Comparison of ENCODE assay signal across 15 cellular contexts in genomic region chr15:47820780-47821319, GRCh38.
DNase-seq lines count a peak whose midpoint lies in the region; ATAC-seq and TF ChIP-seq lines count a peak whose summit lies in the region.
"Had no signal": no experiment of that assay in that cellular context is flagged by ENCODE, and none has a peak within 500 bp of the region (broad histone marks: within the 10 kb centered on the region; RNA-seq: fewer than 3 reads in every experiment).

No MANE protein-coding gene starts in this region.

- no TSS peak for BruUV-seq in PC-3 (replicated peaks; lab: Mats Ljungman, UMichigan)

- CTCF ChIA-PET in PC-3 (lab: Charles Lee), result no interaction called here

- H3K79me2 ChIP-seq in PC-3 (ENCODE audit: low read length), result no peaks in the 10 kb centered on the region

- no peaks in the 10 kb centered on the region for H4K20me1 ChIP-seq in PC-3 (ENCODE audit: low read length)

- no peak for TF ChIP-seq POLR2A in transverse colon (IDR thresholded peaks at IDR 0.05)

- H3K9ac ChIP-seq in PC-3 (ENCODE audit: low read length), result no peak overlapping the region

- no peaks in the 10 kb centered on the region for H3K36me3 ChIP-seq in PC-3 (ENCODE audit: low read depth, low read length)
- no peaks in the 10 kb centered on the region for H3K36me3 ChIP-seq in transverse colon

- H2AFZ ChIP-seq in PC-3 (ENCODE audit: low read length), result no peak overlapping the region

- no peaks in the 10 kb centered on the region for H3K9me2 ChIP-seq in PC-3 (replicated peaks; ENCODE audit: low read length)

- H3K27me3 ChIP-seq in PC-3 (ENCODE audit: low read length), result no peaks in the 10 kb centered on the region
- no peaks in the 10 kb centered on the region for H3K27me3 ChIP-seq in transverse colon

- H3K27ac ChIP-seq in PC-3 (ENCODE audit: low read length), result peak overlapping the region; percentile 28
- H3K27ac ChIP-seq in transverse colon, result no peak overlapping the region
- H3K27ac ChIP-seq: 22Rv1, coronary artery had no signal

- peak; percentile 7 for DNase-seq in DMS79 treated with DMSO at 0.1 percent for 48 hours (lab: John Stamatoyannopoulos, UW)
- no peak for DNase-seq in DMS79 (lab: John Stamatoyannopoulos, UW)
- no peak for DNase-seq in PC-3
- DNase-seq in fibroblast of mammary gland (ENCODE audit: low read depth), result peak; percentile 89
- peak; percentile 62 for DNase-seq in skeletal muscle cell (ENCODE audit: low read depth)
- DNase-seq in transverse colon, result no peak
- no peak for DNase-seq in T-helper 1 cell
- DNase-seq: activated B cell treated with CpG ODN at 0.5 μM for 24 hours; activated T-cell treated with anti-CD3 and anti-CD28 coated beads, Interleukin-2, amount 50 U/mL, for 48 hours; NCI-H187; SHP77 had no signal

- whole genome bisulfite sequencing in transverse colon (ENCODE audit: low coverage in 1 of 2), 2 donors, result 45 to 61% methylated on average over 7 of the region's 7 CpGs

- intact Hi-C loops in PC-3 (cut with micrococcal nuclease) (no loop called here), transverse colon (cut with DNase I; ENCODE audit: low total_unique reads) (no loop called here)

- H3K9me3 ChIP-seq in PC-3 (ENCODE audit: low read length), result no peaks in the 10 kb centered on the region
- no peaks in the 10 kb centered on the region for H3K9me3 ChIP-seq in transverse colon

- peak overlapping the region; percentile 57 for H3K4me2 ChIP-seq in PC-3 (ENCODE audit: low read length)

- TF ChIP-seq EP300 in transverse colon (IDR thresholded peaks at IDR 0.05; ENCODE audit: low read depth), result no peak

- POLR2A ChIA-PET in PC-3 (lab: Charles Lee; ENCODE audit: unreplicated experiment), result no interaction called here

- no peaks in the 10 kb centered on the region for H3F3A ChIP-seq in PC-3 (ENCODE audit: low read length, unreplicated experiment)

- TF ChIP-seq CTCF in PC-3 (conservative IDR thresholded peaks at IDR 0.05; ENCODE audit: low read depth, low read length), result no peak
- TF ChIP-seq CTCF in fibroblast of mammary gland (conservative IDR thresholded peaks at IDR 0.05; ENCODE audit: control insufficient read depth, insufficient read depth, low read depth, low read length), result no peak
- no peak for TF ChIP-seq CTCF in transverse colon (IDR thresholded peaks at IDR 0.05)

- H3K4me3 ChIP-seq in PC-3 (ENCODE audit: low read length) (no peak overlapping the region), fibroblast of mammary gland (ENCODE audit: control insufficient read depth, low read depth, low read length) (no peak overlapping the region), skeletal muscle cell (ENCODE audit: low read depth, low read length) (no peak overlapping the region), transverse colon (no peak overlapping the region)
- H3K4me3 ChIP-seq: coronary artery had no signal

- in situ Hi-C loops in transverse colon (cut with MboI; ENCODE audit: low pct_ligation_motif_present in 1 of 4, low pct_unique_long_range_greater_than_20kb in 1 of 4, low sequenced_read_pairs in 3 of 4), result no loop called here

- H3K4me1 ChIP-seq in PC-3 (ENCODE audit: insufficient read depth, low read length), result peaks cover 18% of the 10 kb centered on the region
- H3K4me1 ChIP-seq in transverse colon, result peaks cover 0 to 7% (median 0%) of the 10 kb centered on the region in 4 donors

- ATAC-seq in PC-3 (no peak), HG03439 (IDR thresholded peaks at IDR 0.05; ENCODE audit: unreplicated experiment) (no peak)
- ATAC-seq: HepG2 had no signal

Comparison
In these comparisons a context has a peak if more than half of its experiments do, and no peak if none do; other contexts are left out.
1. DNase-seq: peak in DMS79 treated with DMSO at 0.1 percent for 48 hours (single experiment), fibroblast of mammary gland (single experiment) and skeletal muscle cell (single experiment); none in DMS79 (single experiment), PC-3 (single experiment), transverse colon (single experiment) and T-helper 1 cell (0 of 5).